31 cellular contexts compared by ENCODE assay signal in genomic region chr1:37362569-37362968, GRCh38.
"Had no signal": no experiment of that assay in that cellular context is flagged by ENCODE, and none has a peak within 500 bp of the region (broad histone marks: within the 10 kb centered on the region; RNA-seq: fewer than 3 reads in every experiment).

No MANE protein-coding gene starts in this region.

- H3K9me3 Mint-ChIP-seq: activated CD4-positive, alpha-beta memory T cell treated with anti-CD3 and anti-CD28 coated beads, Interleukin-2, amount 10 ng/mL, durations not matched to agents 7 days and 5 days; activated CD4-positive, alpha-beta T cell treated with anti-CD3 and anti-CD28 coated beads, Interleukin-2, amount 10 ng/mL, durations not matched to agents 24 days and 14 days; activated naive CD4-positive, alpha-beta T cell treated with anti-CD3 and anti-CD28 coated beads, Interleukin-2, amount 50 U/mL, for 24 hours; activated naive CD8-positive, alpha-beta T cell treated with anti-CD3 and anti-CD28 coated beads, Interleukin-2, amount 50 U/mL, for 24 hours; mesothelial cell of epicardium; neural crest cell; stimulated activated effector memory CD8-positive, alpha-beta T cell treated with anti-CD3 and anti-CD28 coated beads, Interleukin-12 subunit alpha, Interleukin-12 subunit beta, amount 100 ng/mL, for 72 hours; T-helper 1 cell treated with Interleukin-12 subunit alpha and Interleukin-12 subunit beta and Interleukin-4 antibody, amounts not matched to agents 30 μg/mL and 1 μg/mL, for 36 hours; type B pancreatic cell had no signal

- H3K4me1 ChIP-seq: esophagus squamous epithelium, parathyroid adenoma, psoas muscle, uterus had no signal

- H3K27ac ChIP-seq: epithelial cell of prostate, esophagus squamous epithelium, parathyroid adenoma, psoas muscle, sigmoid colon, uterus, WERI-Rb-1 had no signal

- H3K4me3 ChIP-seq: esophagus squamous epithelium, psoas muscle, sigmoid colon, uterus had no signal

- H3K4me3 Mint-ChIP-seq: activated CD4-positive, alpha-beta memory T cell treated with anti-CD3 and anti-CD28 coated beads, Interleukin-2, amount 10 ng/mL, durations not matched to agents 7 days and 5 days; activated CD4-positive, alpha-beta T cell treated with anti-CD3 and anti-CD28 coated beads, Interleukin-2, amount 10 ng/mL, durations not matched to agents 24 days and 14 days; activated naive CD4-positive, alpha-beta T cell treated with anti-CD3 and anti-CD28 coated beads, Interleukin-2, amount 50 U/mL, for 24 hours; activated naive CD8-positive, alpha-beta T cell treated with anti-CD3 and anti-CD28 coated beads, Interleukin-2, amount 50 U/mL, for 24 hours; activated T-cell treated with anti-CD3 and anti-CD28 coated beads, Interleukin-2, amount 50 U/mL, for 4 hours; activated T-helper 17 cell treated with anti-CD3 and anti-CD28 coated beads, Interleukin-2, amount 50 U/mL, for 72 hours; mesothelial cell of epicardium; neural crest cell; stimulated activated effector memory CD8-positive, alpha-beta T cell treated with anti-CD3 and anti-CD28 coated beads, Interleukin-12 subunit alpha, Interleukin-12 subunit beta, amount 100 ng/mL, for 72 hours; stimulated activated naive CD8-positive, alpha-beta T cell treated with anti-CD3 and anti-CD28 coated beads, Interleukin-15, Interleukin-2, amounts not matched to agents 100 ng/mL and 50 ng/mL, for 24 hours; T-helper 1 cell treated with Interleukin-12 subunit alpha and Interleukin-12 subunit beta and Interleukin-4 antibody, amounts not matched to agents 30 μg/mL and 1 μg/mL, for 36 hours; type B pancreatic cell had no signal

- ATAC-seq: activated naive CD8-positive, alpha-beta T cell treated with anti-CD3 and anti-CD28 coated beads, Interleukin-2, amount 50 U/mL, for 24 hours; activated T-cell treated with anti-CD3 and anti-CD28 coated beads, Interleukin-2, amount 50 U/mL, for 4 hours; activated T-helper 17 cell treated with anti-CD3 and anti-CD28 coated beads, Interleukin-2, amount 50 U/mL, for 72 hours; psoas muscle; stimulated activated effector memory CD8-positive, alpha-beta T cell treated with anti-CD3 and anti-CD28 coated beads, Interleukin-12 subunit alpha, Interleukin-12 subunit beta, amount 100 ng/mL, for 72 hours had no signal

- H3K27ac Mint-ChIP-seq: activated CD4-positive, alpha-beta memory T cell treated with anti-CD3 and anti-CD28 coated beads, Interleukin-2, amount 10 ng/mL, durations not matched to agents 7 days and 5 days; activated CD4-positive, alpha-beta T cell treated with anti-CD3 and anti-CD28 coated beads, Interleukin-2, amount 10 ng/mL, durations not matched to agents 24 days and 14 days; activated naive CD4-positive, alpha-beta T cell treated with anti-CD3 and anti-CD28 coated beads, Interleukin-2, amount 50 U/mL, for 24 hours; activated naive CD8-positive, alpha-beta T cell treated with anti-CD3 and anti-CD28 coated beads, Interleukin-2, amount 50 U/mL, for 24 hours; activated T-helper 17 cell treated with anti-CD3 and anti-CD28 coated beads, Interleukin-2, amount 50 U/mL, for 72 hours; mesothelial cell of epicardium; stimulated activated effector memory CD8-positive, alpha-beta T cell treated with anti-CD3 and anti-CD28 coated beads, Interleukin-12 subunit alpha, Interleukin-12 subunit beta, amount 100 ng/mL, for 72 hours; stimulated activated naive CD8-positive, alpha-beta T cell treated with anti-CD3 and anti-CD28 coated beads, Interleukin-15, Interleukin-2, amounts not matched to agents 100 ng/mL and 50 ng/mL, for 24 hours; T-helper 1 cell treated with Interleukin-12 subunit alpha and Interleukin-12 subunit beta and Interleukin-4 antibody, amounts not matched to agents 30 μg/mL and 1 μg/mL, for 36 hours; type B pancreatic cell had no signal

- H3K9me3 ChIP-seq: esophagus squamous epithelium, psoas muscle, sigmoid colon, uterus had no signal

- H3K9ac ChIP-seq: parathyroid adenoma had no signal

- H2AFZ ChIP-seq: parathyroid adenoma had no signal

- H3K4me1 Mint-ChIP-seq: activated CD4-positive, alpha-beta memory T cell treated with anti-CD3 and anti-CD28 coated beads, Interleukin-2, amount 10 ng/mL, durations not matched to agents 7 days and 5 days; activated CD4-positive, alpha-beta T cell treated with anti-CD3 and anti-CD28 coated beads, Interleukin-2, amount 10 ng/mL, durations not matched to agents 24 days and 14 days; activated naive CD4-positive, alpha-beta T cell treated with anti-CD3 and anti-CD28 coated beads, Interleukin-2, amount 50 U/mL, for 24 hours; activated naive CD8-positive, alpha-beta T cell treated with anti-CD3 and anti-CD28 coated beads, Interleukin-2, amount 50 U/mL, for 24 hours; activated T-helper 17 cell treated with anti-CD3 and anti-CD28 coated beads, Interleukin-2, amount 50 U/mL, for 72 hours; mesothelial cell of epicardium; naive B cell; stimulated activated effector memory CD8-positive, alpha-beta T cell treated with anti-CD3 and anti-CD28 coated beads, Interleukin-12 subunit alpha, Interleukin-12 subunit beta, amount 100 ng/mL, for 72 hours had no signal

- H3K36me3 Mint-ChIP-seq: activated naive CD4-positive, alpha-beta T cell treated with anti-CD3 and anti-CD28 coated beads, Interleukin-2, amount 50 U/mL, for 24 hours; mesothelial cell of epicardium; naive B cell; stimulated activated effector memory CD8-positive, alpha-beta T cell treated with anti-CD3 and anti-CD28 coated beads, Interleukin-12 subunit alpha, Interleukin-12 subunit beta, amount 100 ng/mL, for 72 hours; type B pancreatic cell had no signal

- H3K36me3 ChIP-seq: esophagus squamous epithelium, sigmoid colon, uterus, WERI-Rb-1 had no signal

- H3K79me2 ChIP-seq: parathyroid adenoma had no signal

- DNase-seq: activated CD4-positive, alpha-beta memory T cell treated with anti-CD3 and anti-CD28 coated beads, Interleukin-2, amount 10 ng/mL, durations not matched to agents 7 days and 5 days; activated CD4-positive, alpha-beta T cell treated with anti-CD3 and anti-CD28 coated beads, Interleukin-2, amount 10 ng/mL, durations not matched to agents 24 days and 14 days; activated CD4-positive, CD25-positive, alpha-beta regulatory T cell treated with anti-CD3 and anti-CD28 coated beads, Interleukin-2, amount 50 U/mL, for 72 hours; activated gamma-delta T cell treated with Interleukin-2 at 50 U/mL for 16 hours; activated naive CD8-positive, alpha-beta T cell treated with anti-CD3 and anti-CD28 coated beads, Interleukin-2, amount 50 U/mL, for 24 hours; activated T-cell treated with anti-CD3 and anti-CD28 coated beads, Interleukin-2, amount 50 U/mL, for 4 hours; dermis blood vessel endothelial cell; effector CD4-positive, alpha-beta T cell; esophagus squamous epithelium; foreskin melanocyte; kidney glomerular epithelial cell; mammary epithelial cell; naive B cell; occipital lobe; psoas muscle; sigmoid colon; small intestine; stimulated activated CD4-positive, alpha-beta T cell treated with anti-CD3 and anti-CD28 coated beads, Interleukin-4, amount 100 ng/mL, for 24 hours; T-helper 9 cell; WERI-Rb-1 had no signal

- H3K27me3 ChIP-seq: uterus had no signal
